Comparison of ENCODE assay signal across 9 cellular contexts in the genomic region with DNA sequence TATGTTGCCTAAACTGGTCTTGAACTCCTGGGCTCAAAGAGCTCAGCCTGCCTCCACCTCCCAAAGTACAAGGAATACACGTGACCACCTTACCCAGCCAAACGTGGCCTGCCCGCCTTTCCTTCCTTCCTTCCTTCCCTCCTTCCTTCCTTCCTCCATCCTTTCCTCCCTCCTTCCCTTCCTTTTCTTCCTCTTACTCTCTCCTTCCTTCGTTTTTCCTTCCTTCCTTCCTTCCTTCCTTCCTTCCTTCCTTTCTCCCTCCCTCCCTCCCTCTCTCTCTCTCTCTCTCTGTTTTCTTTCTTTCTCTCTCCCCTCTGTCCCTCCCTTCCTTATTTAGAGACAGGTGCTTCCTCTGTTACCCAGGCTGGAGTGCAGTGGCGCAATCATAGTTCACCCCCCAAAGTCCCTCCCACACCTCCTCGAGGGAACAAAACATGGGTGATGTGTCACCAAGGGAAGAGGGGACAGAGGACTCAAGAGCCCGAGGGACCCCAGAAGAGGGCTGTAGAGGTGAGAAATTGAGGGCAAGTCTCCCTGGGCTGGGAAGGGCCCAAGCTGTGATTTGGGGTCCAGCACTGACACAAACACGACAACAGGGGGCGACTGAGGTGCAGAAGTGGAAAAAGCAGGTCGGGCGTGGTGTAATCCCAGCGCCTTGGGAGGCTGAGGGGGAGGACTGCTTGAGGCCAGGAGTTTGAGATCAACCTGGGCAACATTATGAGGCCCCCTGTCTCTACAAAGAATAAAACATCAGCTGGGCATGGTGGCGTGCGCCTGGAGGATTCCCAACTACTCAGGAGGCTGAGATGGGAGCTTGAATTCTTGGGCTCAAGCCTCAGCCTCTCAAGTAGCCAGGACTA. TPM values are rescaled to one million over a fixed set of nuclear protein-coding genes. Genes with fewer than 3 reads are reported as not detected.
DNase-seq lines count a peak whose midpoint lies in the region; ATAC-seq, FAIRE-seq and TF ChIP-seq lines count a peak whose summit lies in the region.
"Had no signal": no experiment of that assay in that cellular context is flagged by ENCODE, and none has a peak within 500 bp of the region (broad histone marks: within the 10 kb centered on the region; RNA-seq: fewer than 3 reads in every experiment).

No MANE protein-coding gene starts in this region.

- H2AFZ ChIP-seq in endothelial cell of umbilical vein (ENCODE audit: low read depth, low read length): no peak overlapping the region

- peaks cover 3% of the 10 kb centered on the region for H4K20me1 ChIP-seq in endothelial cell of umbilical vein (replicated peaks; ENCODE audit: control insufficient read depth, extremely low read depth, insufficient read depth, low read length)

- H3K27ac ChIP-seq in endothelial cell of umbilical vein (ENCODE audit: insufficient read depth, low read depth, low read length) (no peak overlapping the region), substantia nigra (ENCODE audit: low read depth, low read length, poor library complexity, severe bottlenecking) (no peak overlapping the region)

- H3K9me1 ChIP-seq in endothelial cell of umbilical vein (replicated peaks; ENCODE audit: control insufficient read depth, extremely low read depth, insufficient read depth, low read length): no peaks in the 10 kb centered on the region

- H3K79me2 ChIP-seq in endothelial cell of umbilical vein (ENCODE audit: control insufficient read depth, insufficient read depth, low read length): no peaks in the 10 kb centered on the region

- intact Hi-C loops in endothelial cell of umbilical vein (cut with micrococcal nuclease): loop anchor here (1.0 kb wide), 2 partner anchors 53 to 94 kb away; a partner anchor contains a TSS

- H3K9me3 Mint-ChIP-seq in naive thymus-derived CD8-positive, alpha-beta T cell: no peaks in the 10 kb centered on the region

- H3K4me3 Mint-ChIP-seq in naive thymus-derived CD8-positive, alpha-beta T cell: no peak overlapping the region

- no peaks in the 10 kb centered on the region for H3K27me3 ChIP-seq in endothelial cell of umbilical vein (ENCODE audit: control insufficient read depth in 2 of 2, insufficient read depth in 2 of 2, low read length in 2 of 2)

- peak; percentile 7 for TF ChIP-seq POLR2A in endothelial cell of umbilical vein (IDR thresholded peaks at IDR 0.05; ENCODE audit: low read depth, low read length)

- no peak overlapping the region for H3K4me2 ChIP-seq in endothelial cell of umbilical vein (ENCODE audit: insufficient read depth, low read length)

- peaks cover 4 to 14% (median 13%) of the 10 kb centered on the region in 4 donors for H3K4me1 Mint-ChIP-seq in naive thymus-derived CD8-positive, alpha-beta T cell

- H3K9ac ChIP-seq in endothelial cell of umbilical vein (replicated peaks; ENCODE audit: extremely low read depth, insufficient read depth, low read length): no peak overlapping the region

- DNase-seq in activated gamma-delta T cell treated with Interleukin-2 at 50 U/mL for 16 hours (peak; percentile 38), activated gamma-delta T cell (lab: John Stamatoyannopoulos, UW) (no peak), NCI-H226 (peak; percentile 52), endothelial cell of umbilical vein (ENCODE audit: low read depth, low spot score) (peak; percentile 70), substantia nigra (lab: John Stamatoyannopoulos, UW) (peak in 25 of 49 donors; percentile 1 to 31 (median 8))
- peak; percentile 29 to 30 for DNase-seq in activated CD4-positive, alpha-beta T cell treated with anti-CD3 and anti-CD28 coated beads, Interleukin-2, amount 50 U/mL, for 4 hours
- peak; percentile 27 to 71 (median 46) for DNase-seq in naive thymus-derived CD8-positive, alpha-beta T cell

- peaks cover 1 to 16% (median 6%) of the 10 kb centered on the region in 5 donors for H3K27me3 Mint-ChIP-seq in naive thymus-derived CD8-positive, alpha-beta T cell

- no peak overlapping the region for H3K27ac Mint-ChIP-seq in naive thymus-derived CD8-positive, alpha-beta T cell

- dilution Hi-C loops in endothelial cell of umbilical vein (cut with MboI; ENCODE audit: extremely low pct_ligation_motif_present, low sequenced_read_pairs): no loop called here

- no peaks in the 10 kb centered on the region for H3K36me3 Mint-ChIP-seq in naive thymus-derived CD8-positive, alpha-beta T cell

- H3K9me3 ChIP-seq in endothelial cell of umbilical vein (replicated peaks; ENCODE audit: control insufficient read depth, insufficient read depth, low read length): no peaks in the 10 kb centered on the region

- no TSS peak for BruUV-seq in endothelial cell of umbilical vein (replicated peaks; lab: Mats Ljungman, UMichigan)

- POLR2A ChIA-PET in endothelial cell of umbilical vein (lab: Charles Lee): interaction anchor here (0.6 to 3.8 kb wide), 2 partner anchors 52 to 64 kb away, joined by 3 to 15 read pairs; a partner anchor contains a TSS
- POLR2A ChIA-PET in naive thymus-derived CD8-positive, alpha-beta T cell (lab: Charles Lee): interaction anchor here (1.3 kb wide), 1 partner anchor 53 kb away, joined by 5 read pairs; a partner anchor contains a TSS

- no peak overlapping the region for H3K4me3 ChIP-seq in endothelial cell of umbilical vein (replicated peaks in 1 of 3; ENCODE audit: insufficient read depth in 1 of 3, low read depth in 1 of 3, low read length in 3 of 3)

- peak; percentile 65 to 82 for TF ChIP-seq CTCF in endothelial cell of umbilical vein (IDR thresholded peaks at IDR 0.05; ENCODE audit: extremely low read depth in 1 of 2, insufficient read depth in 1 of 2, low read depth in 1 of 2, low read length in 2 of 2)

- CTCF ChIA-PET in endothelial cell of umbilical vein (lab: Charles Lee): interaction anchor here (0.7 to 9.8 kb wide), 17 partner anchors 8 to 187 kb away, joined by 3 to 214 read pairs (median 6); a partner anchor contains a TSS

- peaks cover 42% of the 10 kb centered on the region for H3K4me1 ChIP-seq in endothelial cell of umbilical vein (ENCODE audit: control insufficient read depth, extremely low read depth, insufficient read depth, low read length)

- peak; percentile 61 to 84 for ATAC-seq in naive thymus-derived CD8-positive, alpha-beta T cell
- ATAC-seq in GM21529 (IDR thresholded peaks at IDR 0.05; ENCODE audit: unreplicated experiment): no peak

- peak; percentile 93 for FAIRE-seq in endothelial cell of umbilical vein (lab: Jason Lieb, UNC)
- FAIRE-seq: islet of Langerhans had no signal

- peaks cover 7 to 15% of the 10 kb centered on the region in 2 experiments for H3K36me3 ChIP-seq in endothelial cell of umbilical vein (ENCODE audit: control insufficient read depth in 2 of 2, extremely low read depth in 1 of 2, insufficient read depth in 2 of 2, low read length in 2 of 2)

TF ChIP-seq in endothelial cell of umbilical vein, 7 proteins besides CTCF, POLR2A, EP300 and RAD21:
- TF ChIP-seq EZH2 (IDR thresholded peaks at IDR 0.05; ENCODE audit: borderline replicate concordance, low read depth, low read length, severe bottlenecking) (no peak), JUN (IDR thresholded peaks at IDR 0.05; ENCODE audit: borderline replicate concordance, insufficient read depth, insufficient read length, low read depth) (no peak), FOS (IDR thresholded peaks at IDR 0.05; ENCODE audit: borderline replicate concordance, insufficient read depth, low read length) (no peak), POLR2AphosphoS5 (IDR thresholded peaks at IDR 0.05; ENCODE audit: insufficient read depth, low read depth, low read length) (no peak), MYC (IDR thresholded peaks at IDR 0.05; ENCODE audit: low read depth, low read length) (no peak), GATA2 (IDR thresholded peaks at IDR 0.05; ENCODE audit: insufficient read depth, insufficient read length, low read depth, low read length) (no peak)
- TF ChIP-seq, protein P1, sequence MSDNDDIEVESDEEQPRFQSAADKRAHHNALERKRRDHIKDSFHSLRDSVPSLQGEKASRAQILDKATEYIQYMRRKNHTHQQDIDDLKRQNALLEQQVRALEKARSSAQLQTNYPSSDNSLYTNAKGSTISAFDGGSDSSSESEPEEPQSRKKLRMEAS (IDR thresholded peaks at IDR 0.05; ENCODE audit: insufficient read depth, insufficient read length): no peak

RNA-seq across cellular contexts. Expression of a gene that starts 28.1 kb away (rescaled TPM):
- 148 and 193 TPM in 2 replicates for total RNA-seq in endothelial cell of umbilical vein
- polyA plus RNA-seq in endothelial cell of umbilical vein: 240 and 274 TPM in 2 replicates
- 252 and 260 TPM in 2 replicates for polyA plus RNA-seq in endothelial cell of umbilical vein (2011; cell fraction: cytosol; rRNA removed)
- polyA plus RNA-seq in endothelial cell of umbilical vein (2011; cell fraction: nucleus; rRNA removed): 262 and 267 TPM in 2 replicates
- 170 and 173 TPM in 2 replicates for polyA plus RNA-seq in endothelial cell of umbilical vein (2012)
- polyA minus RNA-seq in endothelial cell of umbilical vein: 243 and 340 TPM in 2 replicates
- polyA minus RNA-seq in endothelial cell of umbilical vein (2011; cell fraction: cytosol; rRNA and poly(A)+ RNA removed): 24.2 TPM
- 99.7 and 134 TPM in 2 replicates for polyA minus RNA-seq in endothelial cell of umbilical vein (2011; cell fraction: nucleus; rRNA and poly(A)+ RNA removed)
- total RNA-seq in naive thymus-derived CD8-positive, alpha-beta T cell: 10 to 100 TPM; 11.8 to 12.3 TPM
- under 1 TPM in 2 of 3 donors, not detected in 1; 0.18 to 0.46 TPM for polyA plus RNA-seq in naive thymus-derived CD8-positive, alpha-beta T cell

RNA-seq across cellular contexts. Expression of a gene that starts 53.2 kb away (rescaled TPM):
- total RNA-seq in endothelial cell of umbilical vein: 30.1 and 35.0 TPM in 2 replicates
- 37.0 and 37.5 TPM in 2 replicates for polyA plus RNA-seq in endothelial cell of umbilical vein
- 16.4 and 21.1 TPM in 2 replicates for polyA plus RNA-seq in endothelial cell of umbilical vein (2011; cell fraction: cytosol; rRNA removed)
- 62.1 and 65.2 TPM in 2 replicates for polyA plus RNA-seq in endothelial cell of umbilical vein (2011; cell fraction: nucleus; rRNA removed)
- 23.0 and 23.7 TPM in 2 replicates for polyA plus RNA-seq in endothelial cell of umbilical vein (2012)
- polyA minus RNA-seq in endothelial cell of umbilical vein: 29.1 and 35.8 TPM in 2 replicates
- polyA minus RNA-seq in endothelial cell of umbilical vein (2011; cell fraction: cytosol; rRNA and poly(A)+ RNA removed): 4.3 TPM
- 13.5 and 18.8 TPM in 2 replicates for polyA minus RNA-seq in endothelial cell of umbilical vein (2011; cell fraction: nucleus; rRNA and poly(A)+ RNA removed)
- 10 to 100 TPM; 66.9 to 74.7 TPM for total RNA-seq in naive thymus-derived CD8-positive, alpha-beta T cell
- polyA plus RNA-seq in naive thymus-derived CD8-positive, alpha-beta T cell: 1 to 10 TPM; 6.8 to 9.4 (median 8.0) TPM

Comparison
In these comparisons a context has a peak if more than half of its experiments do, and no peak if none do; other contexts are left out.
1. RNA of a gene that starts 28.1 kb away (total RNA-seq): 148 to 193 TPM in endothelial cell of umbilical vein; 11.8 to 12.3 TPM in naive thymus-derived CD8-positive, alpha-beta T cell; every median in the first group is over 10 times any median in the second.